ENCODE assay signal across 8 cellular contexts in the genomic region with DNA sequence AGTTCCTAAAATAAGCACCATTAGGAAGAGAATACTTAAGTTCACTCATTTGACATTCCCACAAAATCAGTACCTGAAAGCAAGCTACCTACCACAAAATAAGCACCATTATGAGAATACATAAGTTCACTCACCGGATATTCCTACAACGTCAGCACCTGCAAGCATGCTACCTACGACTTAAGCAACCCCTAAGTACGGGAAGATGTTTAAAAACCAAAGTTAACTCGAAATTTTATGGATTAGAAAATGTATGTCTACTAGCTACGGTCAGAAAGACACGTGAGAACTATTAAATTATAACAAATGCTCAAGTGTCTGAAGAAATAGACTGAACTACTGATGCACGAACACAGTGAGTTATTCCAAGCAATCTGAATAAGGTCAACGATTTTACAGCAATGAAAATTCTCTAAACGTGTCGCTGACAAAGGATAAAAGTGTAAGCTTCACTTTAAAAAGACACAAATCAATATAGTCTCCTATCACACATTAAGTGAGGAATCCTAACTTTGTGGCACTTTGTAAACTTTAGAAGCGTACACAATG. TPM values are rescaled to one million over a fixed set of nuclear protein-coding genes. Genes with fewer than 3 reads are reported as not detected.
DNase-seq lines count a peak whose midpoint lies in the region; ATAC-seq and TF ChIP-seq lines count a peak whose summit lies in the region.

No MANE protein-coding gene starts in this region.

- no peaks in the 10 kb centered on the region for H3F3A ChIP-seq in neural cell (ENCODE audit: insufficient read depth, low read length, poor library complexity, severe bottlenecking)

- peaks cover 48% of the 10 kb centered on the region for H3K79me2 ChIP-seq in neural cell (replicated peaks; ENCODE audit: insufficient read depth, low read length)

- H3K27me3 ChIP-seq in CD4-positive, CD25-positive, alpha-beta regulatory T cell (ENCODE audit: control insufficient read depth, insufficient read depth, low read length): no peaks in the 10 kb centered on the region
- no peaks in the 10 kb centered on the region for H3K27me3 ChIP-seq in ectodermal cell (ENCODE audit: control insufficient read depth, insufficient read depth, low read length, poor library complexity, severe bottlenecking)
- no peaks in the 10 kb centered on the region for H3K27me3 ChIP-seq in neural cell (ENCODE audit: insufficient read depth, low read depth, low read length)

- DNase-seq in CD4-positive, CD25-positive, alpha-beta regulatory T cell: peak in 2 of 3 donors; percentile 61 to 69
- DNase-seq in NB4 (ENCODE audit: low read depth): peak; percentile 18
- DNase-seq in NCI-H82 (lab: John Stamatoyannopoulos, UW): no peak
- DNase-seq in SK-N-DZ (ENCODE audit: low spot score): no peak

- H3K9me3 ChIP-seq in CD4-positive, CD25-positive, alpha-beta regulatory T cell (ENCODE audit: control insufficient read depth in 2 of 2, low read length in 2 of 2): no peaks in the 10 kb centered on the region
- H3K9me3 ChIP-seq in ectodermal cell (ENCODE audit: control insufficient read depth, low read length) (no peaks in the 10 kb centered on the region), neural cell (ENCODE audit: low read length) (no peaks in the 10 kb centered on the region)

- no peaks in the 10 kb centered on the region for H3K9me2 ChIP-seq in neural cell (ENCODE audit: insufficient read depth, low read length)

- H3K36me3 Mint-ChIP-seq in CD4-positive, CD25-positive, alpha-beta regulatory T cell: no peaks in the 10 kb centered on the region

- H3K4me2 ChIP-seq in neural cell (ENCODE audit: low read length): peak overlapping the region; percentile 94

- peak overlapping the region; percentile 100 for H3K4me3 ChIP-seq in CD4-positive, CD25-positive, alpha-beta regulatory T cell (ENCODE audit: low read depth, low read length)
- H3K4me3 ChIP-seq in NB4 (ENCODE audit: low read depth, low read length) (peak overlapping the region; percentile 95), ectodermal cell (ENCODE audit: insufficient read depth, low read depth, low read length) (peak overlapping the region; percentile 78), neural cell (ENCODE audit: low read length) (peak overlapping the region; percentile 85)

- H3K27ac Mint-ChIP-seq in CD4-positive, CD25-positive, alpha-beta regulatory T cell: peak overlapping the region; percentile 90 to 95 (median 94)

- peaks cover 19% of the 10 kb centered on the region for H3K27me3 Mint-ChIP-seq in CD4-positive, CD25-positive, alpha-beta regulatory T cell

- H3K4me1 Mint-ChIP-seq in CD4-positive, CD25-positive, alpha-beta regulatory T cell: peaks cover 25 to 57% (median 42%) of the 10 kb centered on the region in 4 donors

- H2AFZ ChIP-seq in neural cell (ENCODE audit: low read depth, low read length): no peak overlapping the region

- peaks cover 0 to 4% (median 0%) of the 10 kb centered on the region in 7 donors for H3K9me3 Mint-ChIP-seq in CD4-positive, CD25-positive, alpha-beta regulatory T cell

- WGBS in ectodermal cell, 2 experiments: 28 to 31% methylated on average over 12 of the region's 12 CpGs

- ATAC-seq in CD4-positive, CD25-positive, alpha-beta regulatory T cell (ENCODE audit: low read depth in 2 of 2): no peak
- ATAC-seq in HG03354 (IDR thresholded peaks at IDR 0.05; ENCODE audit: poor library complexity, severe bottlenecking, unreplicated experiment) (no peak), GM21825 (IDR thresholded peaks at IDR 0.05; ENCODE audit: unreplicated experiment) (no peak)

- TF ChIP-seq RAD21 in neural cell (conservative IDR thresholded peaks at IDR 0.05): no peak

- peak overlapping the region; percentile 79 for H3K9ac ChIP-seq in neural cell (ENCODE audit: low read length)

- H3K36me3 ChIP-seq in CD4-positive, CD25-positive, alpha-beta regulatory T cell (ENCODE audit: control insufficient read depth, insufficient read depth, low read length): no peaks in the 10 kb centered on the region
- no peaks in the 10 kb centered on the region for H3K36me3 ChIP-seq in ectodermal cell (ENCODE audit: control insufficient read depth, insufficient read depth, low read length)
- H3K36me3 ChIP-seq in neural cell (ENCODE audit: insufficient read depth, low read length): no peaks in the 10 kb centered on the region

- TF ChIP-seq POLR2A in NB4 (IDR thresholded peaks at IDR 0.05; ENCODE audit: extremely low read depth, insufficient read length): no peak

- TF ChIP-seq CTCF in NB4 (IDR thresholded peaks at IDR 0.05; ENCODE audit: low read depth, low read length): no peak
- no peak for TF ChIP-seq CTCF in neural cell (IDR thresholded peaks at IDR 0.05; ENCODE audit: poor library complexity, severe bottlenecking)

- H3K4me1 ChIP-seq in CD4-positive, CD25-positive, alpha-beta regulatory T cell (ENCODE audit: control insufficient read depth, insufficient read depth, low read length, poor library complexity, severe bottlenecking): peaks cover 37% of the 10 kb centered on the region
- peaks cover 4% of the 10 kb centered on the region for H3K4me1 ChIP-seq in ectodermal cell (ENCODE audit: control insufficient read depth, insufficient read depth, low read length)

- no peak for TF ChIP-seq EP300 in neural cell (conservative IDR thresholded peaks at IDR 0.05; ENCODE audit: poor library complexity, severe bottlenecking)

- H4K20me1 ChIP-seq in neural cell (ENCODE audit: insufficient read depth): no peaks in the 10 kb centered on the region

- H3K27ac ChIP-seq in CD4-positive, CD25-positive, alpha-beta regulatory T cell (ENCODE audit: insufficient read depth, low read length, poor library complexity, severe bottlenecking): peak overlapping the region; percentile 81
- H3K27ac ChIP-seq in ectodermal cell (ENCODE audit: insufficient read depth, low read depth, low read length, poor library complexity, severe bottlenecking) (no peak overlapping the region), neural cell (ENCODE audit: low read length) (no peak overlapping the region)

- peak overlapping the region; percentile 95 to 98 (median 96) for H3K4me3 Mint-ChIP-seq in CD4-positive, CD25-positive, alpha-beta regulatory T cell

TF ChIP-seq in neural cell, 6 proteins besides CTCF, POLR2A, EP300 and RAD21 (continues in another document):
- TF ChIP-seq TAF1 (IDR thresholded peaks at IDR 0.05; ENCODE audit: low read depth) (no peak), EZH2 (IDR thresholded peaks at IDR 0.05; ENCODE audit: borderline replicate concordance, insufficient read depth, low read length, poor library complexity, severe bottlenecking) (no peak), POLR2AphosphoS5 (IDR thresholded peaks at IDR 0.05) (no peak), MXI1 (conservative IDR thresholded peaks at IDR 0.05; ENCODE audit: poor library complexity, severe bottlenecking) (no peak)
- TF ChIP-seq, protein P1, sequence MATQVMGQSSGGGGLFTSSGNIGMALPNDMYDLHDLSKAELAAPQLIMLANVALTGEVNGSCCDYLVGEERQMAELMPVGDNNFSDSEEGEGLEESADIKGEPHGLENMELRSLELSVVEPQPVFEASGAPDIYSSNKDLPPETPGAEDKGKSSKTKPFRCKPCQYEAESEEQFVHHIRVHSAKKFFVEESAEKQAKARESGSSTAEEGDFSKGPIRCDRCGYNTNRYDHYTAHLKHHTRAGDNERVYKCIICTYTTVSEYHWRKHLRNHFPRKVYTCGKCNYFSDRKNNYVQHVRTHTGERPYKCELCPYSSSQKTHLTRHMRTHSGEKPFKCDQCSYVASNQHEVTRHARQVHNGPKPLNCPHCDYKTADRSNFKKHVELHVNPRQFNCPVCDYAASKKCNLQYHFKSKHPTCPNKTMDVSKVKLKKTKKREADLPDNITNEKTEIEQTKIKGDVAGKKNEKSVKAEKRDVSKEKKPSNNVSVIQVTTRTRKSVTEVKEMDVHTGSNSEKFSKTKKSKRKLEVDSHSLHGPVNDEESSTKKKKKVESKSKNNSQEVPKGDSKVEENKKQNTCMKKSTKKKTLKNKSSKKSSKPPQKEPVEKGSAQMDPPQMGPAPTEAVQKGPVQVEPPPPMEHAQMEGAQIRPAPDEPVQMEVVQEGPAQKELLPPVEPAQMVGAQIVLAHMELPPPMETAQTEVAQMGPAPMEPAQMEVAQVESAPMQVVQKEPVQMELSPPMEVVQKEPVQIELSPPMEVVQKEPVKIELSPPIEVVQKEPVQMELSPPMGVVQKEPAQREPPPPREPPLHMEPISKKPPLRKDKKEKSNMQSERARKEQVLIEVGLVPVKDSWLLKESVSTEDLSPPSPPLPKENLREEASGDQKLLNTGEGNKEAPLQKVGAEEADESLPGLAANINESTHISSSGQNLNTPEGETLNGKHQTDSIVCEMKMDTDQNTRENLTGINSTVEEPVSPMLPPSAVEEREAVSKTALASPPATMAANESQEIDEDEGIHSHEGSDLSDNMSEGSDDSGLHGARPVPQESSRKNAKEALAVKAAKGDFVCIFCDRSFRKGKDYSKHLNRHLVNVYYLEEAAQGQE (IDR thresholded peaks at IDR 0.05; ENCODE audit: borderline replicate concordance): no peak

RNA-seq across cellular contexts. Expression of a gene that starts 1.5 kb away (rescaled TPM):
- 177 TPM for total RNA-seq in CD4-positive, CD25-positive, alpha-beta regulatory T cell
- 100 to 1,000 TPM in 2 of 4 donors, 10 to 100 TPM in 2; 93.2 to 103 (median 100) TPM for polyA plus RNA-seq in CD4-positive, CD25-positive, alpha-beta regulatory T cell
- 101 TPM for polyA plus RNA-seq in ectodermal cell (2013, experiment 1 of 4)
- 98.8 TPM for polyA plus RNA-seq in ectodermal cell (2013, experiment 2 of 4)
- 81.3 TPM for polyA plus RNA-seq in ectodermal cell (2013, experiment 3 of 4)
- 80.6 TPM for polyA plus RNA-seq in ectodermal cell (2013, experiment 4 of 4)
- polyA plus RNA-seq in neural cell: 31.0 and 31.3 TPM in 2 replicates
- polyA minus RNA-seq in neural cell: 66.0 and 71.8 TPM in 2 replicates
- polyA plus RNA-seq in SK-N-DZ (2014; cell fraction: cytosol; rRNA removed): 65.7 and 72.3 TPM in 2 replicates
- 43.5 and 47.7 TPM in 2 replicates for polyA plus RNA-seq in SK-N-DZ (2014; cell fraction: nucleus; rRNA removed)

RNA-seq across cellular contexts. Expression of a gene that starts 27.6 kb away (rescaled TPM):
- total RNA-seq in CD4-positive, CD25-positive, alpha-beta regulatory T cell: 17.5 TPM
- polyA plus RNA-seq in CD4-positive, CD25-positive, alpha-beta regulatory T cell: 1 to 10 TPM in 1 of 4 donors, under 1 TPM in 2, not detected in 1; 0.44 to 3.7 (median 0.78) TPM
- polyA plus RNA-seq in ectodermal cell (2013, experiment 1 of 4): 5.2 TPM
- polyA plus RNA-seq in ectodermal cell (2013, experiment 2 of 4): 6.0 TPM
- 4.3 TPM for polyA plus RNA-seq in ectodermal cell (2013, experiment 3 of 4)
- 2.6 TPM for polyA plus RNA-seq in ectodermal cell (2013, experiment 4 of 4)
- polyA plus RNA-seq in neural cell: 0.82 and 2.1 TPM in 2 replicates
- 1.3 TPM in 1 of 2 replicates, not detected in the other for polyA minus RNA-seq in neural cell
- polyA plus RNA-seq in SK-N-DZ (2014; cell fraction: cytosol; rRNA removed): 1.7 TPM in 1 of 2 replicates, not detected in the other
- polyA plus RNA-seq in SK-N-DZ (2014; cell fraction: nucleus; rRNA removed): 9.3 and 15.2 TPM in 2 replicates

RNA-seq across cellular contexts. Expression of a gene that starts 50.7 kb away (rescaled TPM):
- not detected for total RNA-seq in CD4-positive, CD25-positive, alpha-beta regulatory T cell
- polyA plus RNA-seq in CD4-positive, CD25-positive, alpha-beta regulatory T cell: not detected
- polyA plus RNA-seq in ectodermal cell (2013, experiment 1 of 4): not detected
- polyA plus RNA-seq in ectodermal cell (2013, experiment 2 of 4): not detected
- polyA plus RNA-seq in ectodermal cell (2013, experiment 3 of 4): not detected
- polyA plus RNA-seq in ectodermal cell (2013, experiment 4 of 4): not detected
- not detected in 2 replicates for polyA plus RNA-seq in neural cell
- not detected in 2 replicates for polyA minus RNA-seq in neural cell
- not detected in 2 replicates for polyA plus RNA-seq in SK-N-DZ (2014; cell fraction: cytosol; rRNA removed)
- polyA plus RNA-seq in SK-N-DZ (2014; cell fraction: nucleus; rRNA removed): not detected in 2 replicates

Comparison
In these comparisons a context has a peak if more than half of its experiments do, and no peak if none do; other contexts are left out.
1. DNase-seq: peak in CD4-positive, CD25-positive, alpha-beta regulatory T cell (2 of 3) and NB4 (single experiment); none in NCI-H82 (single experiment) and SK-N-DZ (single experiment).
2. Peak in every context shown above with its lines, with median percentiles within 50 percentile points of each other: H3K4me3 ChIP-seq.